10 cellular contexts compared by ENCODE assay signal in genomic region chr15:96334705-96335428, GRCh38. TPM values are rescaled to one million over a fixed set of nuclear protein-coding genes. Genes with fewer than 3 reads are reported as not detected.
DNase-seq lines count a peak whose midpoint lies in the region; ATAC-seq and TF ChIP-seq lines count a peak whose summit lies in the region.
"Had no signal": no experiment of that assay in that cellular context is flagged by ENCODE, and none has a peak within 500 bp of the region (broad histone marks: within the 10 kb centered on the region; RNA-seq: fewer than 3 reads in every experiment).

No MANE protein-coding gene starts in this region.

- H3K36me3 ChIP-seq in BJ (ENCODE audit: control insufficient read depth, insufficient read depth, low read length) (peaks cover 22% of the 10 kb centered on the region), Peyer's patch (peaks cover 0 to 10% (median 0%) of the 10 kb centered on the region in 3 donors), prostate gland (no peaks in the 10 kb centered on the region)

- H3K4me3 ChIP-seq in BJ (ENCODE audit: low read depth, low read length) (peak overlapping the region; percentile 66), Peyer's patch (peak overlapping the region; percentile 43 to 85 (median 67)), fibroblast of mammary gland (ENCODE audit: control insufficient read depth, low read depth, low read length) (peak overlapping the region; percentile 95), prostate gland (peak overlapping the region; percentile 73 to 76)

- DNase-seq in BJ (ENCODE audit: low read depth) (no peak), Peyer's patch (no peak), fibroblast of mammary gland (ENCODE audit: low read depth) (peak; percentile 40), prostate gland (ENCODE audit: low spot score) (no peak), AG08395 (ENCODE audit: low spot score) (no peak)
- no peak for DNase-seq in activated T-cell treated with anti-CD3 and anti-CD28 coated beads, Interleukin-2, amount 50 U/mL, for 1 hour
- DNase-seq in activated effector memory CD4-positive, alpha-beta T cell treated with anti-CD3 and anti-CD28 coated beads, Interleukin-2, amount 50 U/mL, for 16 hours = no peak
- DNase-seq: activated naive CD4-positive, alpha-beta T cell treated with anti-CD3 and anti-CD28 coated beads for 36 hours; DND-41 had no signal

- ATAC-seq in HG03039 (IDR thresholded peaks at IDR 0.05; ENCODE audit: unreplicated experiment) = no peak

- WGBS in prostate gland = 19% methylated on average over 5 of the region's 5 CpGs

- TF ChIP-seq POLR2A in Peyer's patch (IDR thresholded peaks at IDR 0.05) = no peak
- TF ChIP-seq POLR2A in prostate gland (IDR thresholded peaks at IDR 0.05) = no peak

- H3K27ac ChIP-seq in Peyer's patch = peak overlapping the region; percentile 63 to 95 (median 79)
- H3K27ac ChIP-seq in prostate gland = peak overlapping the region; percentile 91 to 95

- POLR2A ChIA-PET in BJ (lab: Charles Lee) = interaction anchor here (0.6 to 1.1 kb wide), 3 partner anchors 30 to 1068 kb away, joined by 3 to 15 read pairs (median 3); no protein-coding TSS in a partner anchor

- intact Hi-C loops in prostate gland (cut with DNase I) = no loop called here

- H3K9me3 ChIP-seq in Peyer's patch = no peaks in the 10 kb centered on the region
- no peaks in the 10 kb centered on the region for H3K9me3 ChIP-seq in prostate gland

- TF ChIP-seq CTCF in BJ (IDR thresholded peaks at IDR 0.05; ENCODE audit: insufficient read depth, low read depth, low read length) (no peak), Peyer's patch (IDR thresholded peaks at IDR 0.05) (no peak), fibroblast of mammary gland (conservative IDR thresholded peaks at IDR 0.05; ENCODE audit: control insufficient read depth, insufficient read depth, low read depth, low read length) (no peak), prostate gland (IDR thresholded peaks at IDR 0.05) (no peak)

- H3K27me3 ChIP-seq in BJ (ENCODE audit: control insufficient read depth, insufficient read depth, low read length) (no peaks in the 10 kb centered on the region), Peyer's patch (no peaks in the 10 kb centered on the region), prostate gland (replicated peaks; ENCODE audit: insufficient read depth) (no peaks in the 10 kb centered on the region)

- CTCF ChIA-PET in BJ (lab: Yijun Ruan, JAX) = interaction anchor here (0.9 to 2.5 kb wide), 4 partner anchors 8 to 1075 kb away, joined by 4 to 9 read pairs (median 5); no protein-coding TSS in a partner anchor

- peaks cover 0 to 16% (median 0%) of the 10 kb centered on the region in 4 donors for H3K4me1 ChIP-seq in Peyer's patch
- no peaks in the 10 kb centered on the region for H3K4me1 ChIP-seq in prostate gland (replicated peaks)

RNA-seq across cellular contexts. Expression of gene NR2F2, which starts 4.4 kb away (rescaled TPM):
- 47.0 and 50.0 TPM in 2 replicates for polyA plus RNA-seq in BJ (2011; rRNA removed)
- 54.5 and 63.5 TPM in 2 replicates for polyA minus RNA-seq in BJ (2011; rRNA and poly(A)+ RNA removed)
- total RNA-seq in Peyer's patch (10 to 100 TPM in 3 of 4 donors, 1 to 10 TPM in 1; 7.9 to 20.9 (median 15.3) TPM), prostate gland (10 to 100 TPM; 48.7 to 58.1 TPM)
- total RNA-seq: activated naive CD4-positive, alpha-beta T cell treated with anti-CD3 and anti-CD28 coated beads for 36 hours had no signal
